Comparison of ENCODE assay signal across 9 cellular contexts in the genomic region with DNA sequence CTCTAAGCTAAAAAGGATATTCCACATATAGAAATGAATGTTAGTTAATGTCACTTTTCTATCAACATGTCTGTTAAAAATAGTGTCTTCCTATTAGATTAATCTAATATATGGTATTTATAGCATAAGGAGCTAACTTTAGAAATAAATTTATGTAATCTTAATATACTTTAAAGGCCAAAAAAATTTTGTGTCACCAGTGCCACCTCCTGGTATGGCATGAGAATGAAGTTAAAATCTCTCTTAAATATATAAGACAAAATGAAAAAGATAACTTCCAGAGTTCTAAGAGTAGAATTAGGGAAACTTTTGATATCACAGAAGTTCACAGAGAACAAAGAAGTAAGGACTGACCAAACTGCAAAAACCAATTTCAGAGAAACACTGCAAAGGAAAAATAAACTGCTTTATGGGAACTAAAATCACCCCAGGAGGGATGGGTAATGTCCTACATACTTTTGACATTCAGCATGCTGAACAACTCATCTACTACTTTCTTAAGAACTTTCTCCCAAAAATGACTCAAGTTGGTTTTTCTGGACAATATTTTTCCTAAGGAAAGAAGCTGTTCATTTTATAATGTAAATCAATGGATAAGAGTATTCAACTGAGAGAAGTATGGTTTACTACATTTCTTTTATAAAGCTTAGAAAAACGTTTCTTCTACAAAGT.
A peak's percentile ranks its signal among the peaks of the same experiment; 100 is the strongest.
DNase-seq lines count a peak whose midpoint lies in the region; ATAC-seq, FAIRE-seq and TF ChIP-seq lines count a peak whose summit lies in the region.
"Had no signal": no experiment of that assay in that cellular context is flagged by ENCODE, and none has a peak within 500 bp of the region (broad histone marks: within the 10 kb centered on the region; RNA-seq: fewer than 3 reads in every experiment).

No MANE protein-coding gene starts in this region.

- POLR2A ChIA-PET in BJ (lab: Charles Lee), result no interaction called here

- H3K4me1 Mint-ChIP-seq in HFFc6 (ENCODE audit: low read depth) (peaks cover 13% of the 10 kb centered on the region), astrocyte (ENCODE audit: low read depth, unreplicated experiment) (peaks cover 2% of the 10 kb centered on the region)

- H3K36me3 Mint-ChIP-seq in HFFc6 (ENCODE audit: low read depth) (no peaks in the 10 kb centered on the region; the same call in none of the 2 replicates), astrocyte (ENCODE audit: low read depth, unreplicated experiment) (no peaks in the 10 kb centered on the region)

- no peak overlapping the region for H3K4me3 ChIP-seq in BJ (ENCODE audit: low read depth, low read length)
- H3K4me3 ChIP-seq in astrocyte (ENCODE audit: insufficient read depth, low read depth, low read length), result no peak overlapping the region

- H3K9me3 Mint-ChIP-seq in HFFc6, result no peaks in the 10 kb centered on the region
- no peaks in the 10 kb centered on the region for H3K9me3 Mint-ChIP-seq in astrocyte (ENCODE audit: unreplicated experiment)

- H3K36me3 ChIP-seq in BJ (ENCODE audit: control insufficient read depth, insufficient read depth, low read length) (no peaks in the 10 kb centered on the region), astrocyte (ENCODE audit: insufficient read depth, low read length) (peaks cover 31% of the 10 kb centered on the region)

- CTCF ChIA-PET in BJ (lab: Yijun Ruan, JAX), result interaction anchor here (0.7 to 2.0 kb wide), 8 partner anchors 9 to 525 kb away, joined by 3 to 20 read pairs (median 3); no protein-coding TSS in a partner anchor

- DNase-seq in BJ (ENCODE audit: low read depth) (no peak), HFFc6 (peak; percentile 19), astrocyte (ENCODE audit: low read depth) (no peak), left kidney (ENCODE audit: low read depth, low spot score) (peak; percentile 8), NCI-H128 (lab: John Stamatoyannopoulos, UW; ENCODE audit: unreplicated experiment) (no peak), nucleus accumbens (lab: John Stamatoyannopoulos, UW) (no peak)

- no peak overlapping the region for H3K9ac ChIP-seq in astrocyte (ENCODE audit: low read length)

- H3K27me3 ChIP-seq in BJ (ENCODE audit: control insufficient read depth, insufficient read depth, low read length) (no peaks in the 10 kb centered on the region), astrocyte (ENCODE audit: insufficient read depth, low read length) (no peaks in the 10 kb centered on the region)

- no peak overlapping the region for H3K27ac Mint-ChIP-seq in HFFc6
- H3K27ac Mint-ChIP-seq in astrocyte (ENCODE audit: unreplicated experiment), result no peak overlapping the region

- no peaks in the 10 kb centered on the region for H3K4me1 ChIP-seq in astrocyte (ENCODE audit: insufficient read depth, low read length)

- H3K27me3 Mint-ChIP-seq in HFFc6 (ENCODE audit: insufficient read depth) (peaks cover 1% of the 10 kb centered on the region; the same call in 1 of the 2 replicates), astrocyte (ENCODE audit: low read depth, unreplicated experiment) (no peaks in the 10 kb centered on the region)

- H4K20me1 ChIP-seq in astrocyte (ENCODE audit: insufficient read depth, low read length), result no peaks in the 10 kb centered on the region

- FAIRE-seq in astrocyte (lab: Jason Lieb, UNC), result no peak

- H3K9me3 ChIP-seq in astrocyte (ENCODE audit: insufficient read depth, low read depth, low read length), result no peaks in the 10 kb centered on the region

- no peak overlapping the region for H3K4me2 ChIP-seq in astrocyte (ENCODE audit: low read length)

- no peak overlapping the region for H3K27ac ChIP-seq in astrocyte (ENCODE audit: low read depth, low read length)

- H2AFZ ChIP-seq in astrocyte (ENCODE audit: low read depth, low read length), result no peak overlapping the region

- TF ChIP-seq CTCF in BJ (IDR thresholded peaks at IDR 0.05; ENCODE audit: insufficient read depth, low read depth, low read length), result peak; percentile 52
- peak; percentile 76 for TF ChIP-seq CTCF in HFFc6 (IDR thresholded peaks at IDR 0.05)
- TF ChIP-seq CTCF in astrocyte (IDR thresholded peaks at IDR 0.05; ENCODE audit: insufficient read depth, low read depth, low read length), result peak; percentile 33

- H3K4me3 Mint-ChIP-seq in HFFc6 (no peak overlapping the region), astrocyte (ENCODE audit: unreplicated experiment) (no peak overlapping the region)

- no peak for ATAC-seq in HG02870 (IDR thresholded peaks at IDR 0.05; ENCODE audit: unreplicated experiment)
- no peak for ATAC-seq in GM19397 (IDR thresholded peaks at IDR 0.05; ENCODE audit: unreplicated experiment)
- ATAC-seq: esophagus mucosa had no signal

- no peaks in the 10 kb centered on the region for H3K79me2 ChIP-seq in astrocyte (ENCODE audit: insufficient read depth, low read length)

Comparison
In these comparisons a context has a peak if more than half of its experiments do, and no peak if none do; other contexts are left out.
1. DNase-seq: peak in HFFc6 (single experiment) and left kidney (single experiment); none in BJ (single experiment), astrocyte (single experiment), NCI-H128 (single experiment) and nucleus accumbens (0 of 56).
2. Peak in every context shown above with its lines, with median percentiles within 50 percentile points of each other: CTCF ChIP-seq.